11 cellular contexts compared by ENCODE assay signal in the genomic region with DNA sequence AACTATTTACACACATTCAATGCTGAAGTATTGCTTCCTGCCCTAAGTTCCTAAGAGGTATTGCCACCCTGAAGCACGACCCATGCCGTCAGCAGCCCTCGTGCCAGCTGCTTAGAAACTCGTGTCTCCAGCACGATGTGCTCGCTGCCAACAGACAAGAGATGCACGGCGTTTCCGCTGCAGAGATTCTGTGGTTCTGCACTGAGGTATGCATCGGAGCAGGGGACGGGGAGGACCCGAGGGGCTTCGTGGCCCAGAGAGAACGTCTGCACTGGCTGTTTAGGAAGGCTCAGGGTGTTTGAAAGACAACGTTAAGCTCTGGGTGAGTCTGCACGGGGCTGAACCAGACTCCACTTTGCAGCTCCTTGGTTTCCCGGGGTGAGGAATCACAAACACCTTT.
DNase-seq lines count a peak whose midpoint lies in the region; ATAC-seq and TF ChIP-seq lines count a peak whose summit lies in the region.
"Had no signal": no experiment of that assay in that cellular context is flagged by ENCODE, and none has a peak within 500 bp of the region (broad histone marks: within the 10 kb centered on the region; RNA-seq: fewer than 3 reads in every experiment).

No MANE protein-coding gene starts in this region.

- no peak overlapping the region for H3K4me3 Mint-ChIP-seq in brain

- TF ChIP-seq POLR2A in gastrocnemius medialis (IDR thresholded peaks at IDR 0.05): no peak

- in situ Hi-C loops in gastrocnemius medialis (cut with MboI; ENCODE audit: low sequenced_read_pairs in 4 of 4): no loop called here

- no peak overlapping the region for H3K4me3 ChIP-seq in gastrocnemius medialis
- no peak overlapping the region for H3K4me3 ChIP-seq in WERI-Rb-1 (ENCODE audit: low read depth, low read length)
- no peak overlapping the region for H3K4me3 ChIP-seq in coronary artery

- peaks cover 18 to 28% of the 10 kb centered on the region in 2 donors for H3K4me1 ChIP-seq in gastrocnemius medialis

- peak overlapping the region in 3 of 5 experiments; percentile 3 to 49 (median 35) for H3K27ac Mint-ChIP-seq in brain

- H3K36me3 ChIP-seq in gastrocnemius medialis (peaks cover 0 to 24% of the 10 kb centered on the region in 2 donors), WERI-Rb-1 (peaks cover 14% of the 10 kb centered on the region)

- no peak for TF ChIP-seq CTCF in brain (conservative IDR thresholded peaks at IDR 0.05)
- no peak for TF ChIP-seq CTCF in gastrocnemius medialis (IDR thresholded peaks at IDR 0.05 in 4 of 5, conservative IDR thresholded peaks at IDR 0.05 in 1 of 5)
- TF ChIP-seq CTCF in WERI-Rb-1 (IDR thresholded peaks at IDR 0.05; ENCODE audit: low read depth, low read length): no peak
- no peak for TF ChIP-seq CTCF in coronary artery (IDR thresholded peaks at IDR 0.05)

- H3K27me3 ChIP-seq in gastrocnemius medialis: no peaks in the 10 kb centered on the region
- H3K27me3 ChIP-seq in WERI-Rb-1 (ENCODE audit: insufficient read depth, low read depth, severe bottlenecking): no peaks in the 10 kb centered on the region

- peaks cover 3% of the 10 kb centered on the region for H3K27me3 Mint-ChIP-seq in brain

- H3K36me3 Mint-ChIP-seq in brain: peaks cover 38% of the 10 kb centered on the region

- intact Hi-C loops in gastrocnemius medialis (cut with DNase I; ENCODE audit: low total_unique reads): no loop called here

- H3K27ac ChIP-seq in gastrocnemius medialis (peak overlapping the region; percentile 29 to 62 (median 36)), WERI-Rb-1 (no peak overlapping the region), coronary artery (no peak overlapping the region)
- H3K27ac ChIP-seq: 22Rv1 had no signal

- DNase-seq in DMS53 (lab: John Stamatoyannopoulos, UW) (peak; percentile 88), DMS53 treated with DMSO at 0.1 percent for 48 hours (lab: John Stamatoyannopoulos, UW; ENCODE audit: unreplicated experiment) (no peak), SHP77 treated with DMSO at 0.1 percent for 48 hours (lab: John Stamatoyannopoulos, UW) (peak; percentile 19), gastrocnemius medialis (peak in 1 of 2 donors; percentile 49), WERI-Rb-1 (no peak), coronary artery (ENCODE audit: low spot score) (no peak)
- DNase-seq: NCI-H1694 had no signal

- H3K9me3 Mint-ChIP-seq in brain: peaks cover 0 to 12% (median 3%) of the 10 kb centered on the region in 5 experiments

- no peaks in the 10 kb centered on the region for H3K9me3 ChIP-seq in gastrocnemius medialis
- no peaks in the 10 kb centered on the region for H3K9me3 ChIP-seq in WERI-Rb-1 (ENCODE audit: severe bottlenecking)

- peaks cover 37% of the 10 kb centered on the region for H3K4me1 Mint-ChIP-seq in brain

- peak in 1 of 2 donors; percentile 28 for ATAC-seq in gastrocnemius medialis
- ATAC-seq in activated CD4-positive, CD25-positive, alpha-beta regulatory T cell treated with anti-CD3 and anti-CD28 coated beads, Interleukin-2, amount 50 U/mL, for 24 hours: no peak
- ATAC-seq: Panc1 had no signal

Comparison
In these comparisons a context has a peak if more than half of its experiments do, and no peak if none do; other contexts are left out.
1. DNase-seq: peak in DMS53 (single experiment) and SHP77 treated with DMSO at 0.1 percent for 48 hours (single experiment); none in DMS53 treated with DMSO at 0.1 percent for 48 hours (single experiment), WERI-Rb-1 (single experiment) and coronary artery (single experiment).
2. H3K27ac ChIP-seq: peak in gastrocnemius medialis (4 of 4); none in WERI-Rb-1 (single experiment) and coronary artery (0 of 2).